In the genomic region with DNA sequence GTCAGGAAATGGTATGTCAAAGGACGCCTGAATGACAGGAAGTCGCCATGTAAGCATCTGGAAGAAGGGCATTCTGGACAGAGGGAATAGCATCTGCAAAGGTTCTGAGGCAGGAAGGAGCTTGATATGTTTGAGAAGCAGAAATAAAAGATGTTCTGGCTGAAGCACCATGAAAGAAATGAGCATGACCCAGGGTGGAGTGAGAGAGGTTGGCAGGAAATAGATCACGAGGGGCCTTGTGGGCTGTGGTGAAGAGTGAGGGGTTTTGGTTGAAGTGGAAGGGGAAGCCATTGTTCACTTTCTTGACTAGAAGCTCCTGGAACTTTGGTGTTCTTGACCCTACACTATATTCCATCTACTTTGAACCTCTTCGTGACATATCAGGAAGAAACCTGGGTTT, we compare ENCODE assay signal across 19 cellular contexts.
DNase-seq lines count a peak whose midpoint lies in the region; ATAC-seq and TF ChIP-seq lines count a peak whose summit lies in the region.
"Had no signal": no experiment of that assay in that cellular context is flagged by ENCODE, and none has a peak within 500 bp of the region (broad histone marks: within the 10 kb centered on the region; RNA-seq: fewer than 3 reads in every experiment).

No MANE protein-coding gene starts in this region.

- no peak overlapping the region for H2AFZ ChIP-seq in neuronal stem cell (ENCODE audit: low read length)

- intact Hi-C loops in activated CD8-positive, alpha-beta T cell treated with anti-CD3 and anti-CD28 coated beads for 36 hours (cut with micrococcal nuclease) = no loop called here
- intact Hi-C loops in dendritic cell treated with granulocyte-macrophage colony-stimulating factor and Interleukin-4, amounts not matched to agents 40 ng/mL and 50 ng/mL, for 4 days (cut with micrococcal nuclease) = no loop called here
- intact Hi-C loops in Right ventricle myocardium superior (cut with DNase I) = no loop called here

- no peaks in the 10 kb centered on the region for H3K36me3 ChIP-seq in neuronal stem cell (replicated peaks in 1 of 2; ENCODE audit: control insufficient read depth in 2 of 2, insufficient read depth in 2 of 2, low read length in 2 of 2)
- H3K36me3 ChIP-seq: heart right ventricle, thoracic aorta had no signal

- no peak overlapping the region for H4K8ac ChIP-seq in neuronal stem cell (ENCODE audit: low read depth, low read length)

- peaks cover 7% of the 10 kb centered on the region for H3K36me3 Mint-ChIP-seq in activated CD8-positive, alpha-beta T cell treated with anti-CD3 and anti-CD28 coated beads for 36 hours (ENCODE audit: low read depth)
- H3K36me3 Mint-ChIP-seq in dendritic cell treated with granulocyte-macrophage colony-stimulating factor and Interleukin-4, amounts not matched to agents 40 ng/mL and 50 ng/mL, for 4 days (ENCODE audit: low read depth) = no peaks in the 10 kb centered on the region
- H3K36me3 Mint-ChIP-seq: immature natural killer cell had no signal

- WGBS in neuronal stem cell (ENCODE audit: extremely low coverage in 2 of 2, insufficient read length in 2 of 2, insufficient replicate concordance in 1 of 2), 2 donors = no CpG with 5 or more reads among the region's 4 CpGs

- no peak overlapping the region for H3K18ac ChIP-seq in neuronal stem cell (ENCODE audit: low read length)

- H2BK5ac ChIP-seq in neuronal stem cell (ENCODE audit: low read length) = no peak overlapping the region

- DNase-seq in stimulated activated naive CD4-positive, alpha-beta T cell (lab: John Stamatoyannopoulos, UW) = peak in 4 of 6 experiments; percentile 15 to 61 (median 52)
- no peak for DNase-seq in stimulated activated naive CD4-positive, alpha-beta T cell treated with Interleukin-2 at 50 U/mL for 16 hours (lab: John Stamatoyannopoulos, UW)
- peak; percentile 64 for DNase-seq in activated CD8-positive, alpha-beta T cell treated with anti-CD3 and anti-CD28 coated beads for 36 hours
- DNase-seq in anterior cingulate cortex (lab: John Stamatoyannopoulos, UW) = no peak
- DNase-seq in neuronal stem cell (ENCODE audit: low spot score) = no peak
- DNase-seq in Right ventricle myocardium superior = no peak
- DNase-seq: activated CD4-positive, CD25-positive, alpha-beta regulatory T cell; Calu3; EL; heart right ventricle; immature natural killer cell; left ventricle myocardium superior; MM.1S; NCI-H1694; NCI-H2227 treated with DMSO at 0.1 percent for 48 hours; nucleus accumbens; PC-3 had no signal

- peaks cover 4% of the 10 kb centered on the region for H3K9me3 Mint-ChIP-seq in activated CD8-positive, alpha-beta T cell treated with anti-CD3 and anti-CD28 coated beads for 36 hours
- no peaks in the 10 kb centered on the region for H3K9me3 Mint-ChIP-seq in dendritic cell treated with granulocyte-macrophage colony-stimulating factor and Interleukin-4, amounts not matched to agents 40 ng/mL and 50 ng/mL, for 4 days
- H3K9me3 Mint-ChIP-seq: immature natural killer cell had no signal

- H3K23ac ChIP-seq in neuronal stem cell (ENCODE audit: low read depth, low read length, poor library complexity) = no peak overlapping the region

- no peak overlapping the region for H3K27ac ChIP-seq in neuronal stem cell (replicated peaks; ENCODE audit: low read length)
- H3K27ac ChIP-seq: heart right ventricle, thoracic aorta had no signal

- no peak for ATAC-seq in activated CD8-positive, alpha-beta T cell treated with anti-CD3 and anti-CD28 coated beads for 36 hours
- no peak for ATAC-seq in Right ventricle myocardium superior (ENCODE audit: poor library complexity)
- ATAC-seq: heart right ventricle, left ventricle myocardium superior, PC-3 had no signal

- H3K79me1 ChIP-seq in neuronal stem cell (ENCODE audit: low read depth, low read length) = no peaks in the 10 kb centered on the region

- no peak overlapping the region for H3K4me3 ChIP-seq in neuronal stem cell (ENCODE audit: low read length in 2 of 2)
- H3K4me3 ChIP-seq: heart right ventricle, thoracic aorta had no signal

- H2BK120ac ChIP-seq in neuronal stem cell (ENCODE audit: low read depth, low read length) = no peak overlapping the region

- POLR2A ChIA-PET in activated CD8-positive, alpha-beta T cell treated with anti-CD3 and anti-CD28 coated beads for 36 hours (lab: Charles Lee) = interaction anchor here (0.7 to 2.5 kb wide), 5 partner anchors 10 to 353 kb away, joined by 3 to 12 read pairs (median 6); no protein-coding TSS in a partner anchor

- no peaks in the 10 kb centered on the region for H3K27me3 Mint-ChIP-seq in activated CD8-positive, alpha-beta T cell treated with anti-CD3 and anti-CD28 coated beads for 36 hours
- peaks cover 3% of the 10 kb centered on the region for H3K27me3 Mint-ChIP-seq in dendritic cell treated with granulocyte-macrophage colony-stimulating factor and Interleukin-4, amounts not matched to agents 40 ng/mL and 50 ng/mL, for 4 days

- H4K91ac ChIP-seq in neuronal stem cell (ENCODE audit: low read depth, low read length, poor library complexity) = no peak overlapping the region

- H3K4ac ChIP-seq in neuronal stem cell (ENCODE audit: low read length) = no peak overlapping the region

- H2BK15ac ChIP-seq in neuronal stem cell (ENCODE audit: low read length) = no peak overlapping the region

- no peak overlapping the region for H3K9ac ChIP-seq in neuronal stem cell (ENCODE audit: low read depth, low read length, poor library complexity)

- no peak overlapping the region for H3K4me2 ChIP-seq in neuronal stem cell (ENCODE audit: insufficient read depth, low read length, poor library complexity, severe bottlenecking)

- no peak overlapping the region for H2AK5ac ChIP-seq in neuronal stem cell (ENCODE audit: low read depth, low read length)

- H3K4me3 Mint-ChIP-seq in activated CD8-positive, alpha-beta T cell treated with anti-CD3 and anti-CD28 coated beads for 36 hours = no peak overlapping the region
- H3K4me3 Mint-ChIP-seq in dendritic cell treated with granulocyte-macrophage colony-stimulating factor and Interleukin-4, amounts not matched to agents 40 ng/mL and 50 ng/mL, for 4 days = no peak overlapping the region

- H3K9me3 ChIP-seq in neuronal stem cell (replicated peaks in 1 of 2; ENCODE audit: control insufficient read depth in 2 of 2, insufficient read depth in 1 of 2, low read depth in 1 of 2, low read length in 2 of 2) = peaks cover 0 to 19% of the 10 kb centered on the region in 2 donors
- H3K9me3 ChIP-seq: heart right ventricle, thoracic aorta had no signal

- no peak for TF ChIP-seq CTCF in activated CD8-positive, alpha-beta T cell treated with anti-CD3 and anti-CD28 coated beads for 36 hours (IDR thresholded peaks at IDR 0.05)

- no peak overlapping the region for H2BK12ac ChIP-seq in neuronal stem cell (ENCODE audit: low read length)

- CTCF ChIA-PET in activated CD8-positive, alpha-beta T cell treated with anti-CD3 and anti-CD28 coated beads for 36 hours (lab: Charles Lee) = interaction anchor here (1.1 to 2.6 kb wide), 2 partner anchors 10 to 87 kb away, joined by 4 to 10 read pairs; no protein-coding TSS in a partner anchor

- peak overlapping the region; percentile 92 for H3K27ac Mint-ChIP-seq in activated CD8-positive, alpha-beta T cell treated with anti-CD3 and anti-CD28 coated beads for 36 hours
- peak overlapping the region; percentile 89 for H3K27ac Mint-ChIP-seq in dendritic cell treated with granulocyte-macrophage colony-stimulating factor and Interleukin-4, amounts not matched to agents 40 ng/mL and 50 ng/mL, for 4 days
- H3K27ac Mint-ChIP-seq: immature natural killer cell had no signal

- no peaks in the 10 kb centered on the region for H3K27me3 ChIP-seq in neuronal stem cell (ENCODE audit: control insufficient read depth in 3 of 3, insufficient read depth in 3 of 3, low read depth in 1 of 3, low read length in 3 of 3)

- peaks cover 57% of the 10 kb centered on the region for H3K4me1 Mint-ChIP-seq in activated CD8-positive, alpha-beta T cell treated with anti-CD3 and anti-CD28 coated beads for 36 hours (ENCODE audit: low read depth)
- H3K4me1 Mint-ChIP-seq in dendritic cell treated with granulocyte-macrophage colony-stimulating factor and Interleukin-4, amounts not matched to agents 40 ng/mL and 50 ng/mL, for 4 days (ENCODE audit: low read depth) = peaks cover 26% of the 10 kb centered on the region

- no peak overlapping the region for H3K14ac ChIP-seq in neuronal stem cell (ENCODE audit: low read length)

- H3K4me1 ChIP-seq in neuronal stem cell (ENCODE audit: control insufficient read depth in 2 of 2, insufficient read depth in 1 of 2, low read depth in 1 of 2, low read length in 2 of 2) = peaks cover 0 to 2% of the 10 kb centered on the region in 2 donors

Comparison
In these comparisons a context has a peak if more than half of its experiments do, and no peak if none do; other contexts are left out.
1. DNase-seq: peak in stimulated activated naive CD4-positive, alpha-beta T cell (4 of 6) and activated CD8-positive, alpha-beta T cell treated with anti-CD3 and anti-CD28 coated beads for 36 hours (single experiment); none in stimulated activated naive CD4-positive, alpha-beta T cell treated with Interleukin-2 at 50 U/mL for 16 hours (single experiment), anterior cingulate cortex (0 of 58), neuronal stem cell (single experiment) and Right ventricle myocardium superior (single experiment).